17 cellular contexts compared by ENCODE assay signal in genomic region chr11:66886317-66886588, GRCh38. TPM values are rescaled to one million over a fixed set of nuclear protein-coding genes. Genes with fewer than 3 reads are reported as not detected.
DNase-seq lines count a peak whose midpoint lies in the region; ATAC-seq and TF ChIP-seq lines count a peak whose summit lies in the region.
"Had no signal": no experiment of that assay in that cellular context is flagged by ENCODE, and none has a peak within 500 bp of the region (broad histone marks: within the 10 kb centered on the region; RNA-seq: fewer than 3 reads in every experiment).

No MANE protein-coding gene starts in this region.

- peaks cover 15% of the 10 kb centered on the region for H4K20me1 ChIP-seq in neural progenitor cell (ENCODE audit: low read depth)

- no peak overlapping the region for H3K4me3 Mint-ChIP-seq in activated CD8-positive, alpha-beta T cell treated with anti-CD3 and anti-CD28 coated beads, Interleukin-2, amount 10 ng/mL, durations not matched to agents 7 days and 5 days
- no peak overlapping the region for H3K4me3 Mint-ChIP-seq in activated CD8-positive, alpha-beta T cell treated with anti-CD3 and anti-CD28 coated beads for 36 hours
- H3K4me3 Mint-ChIP-seq in chondrocyte (ENCODE audit: unreplicated experiment) (no peak overlapping the region), neural progenitor cell (no peak overlapping the region)
- H3K4me3 Mint-ChIP-seq: CD8-positive, alpha-beta T cell had no signal

- POLR2A ChIA-PET in activated CD8-positive, alpha-beta T cell treated with anti-CD3 and anti-CD28 coated beads, Interleukin-2, amount 10 ng/mL, durations not matched to agents 7 days and 5 days (lab: Charles Lee): no interaction called here
- POLR2A ChIA-PET in activated CD8-positive, alpha-beta T cell treated with anti-CD3 and anti-CD28 coated beads for 36 hours (lab: Charles Lee): no interaction called here

- no peaks in the 10 kb centered on the region for H3K36me3 Mint-ChIP-seq in activated CD8-positive, alpha-beta T cell treated with anti-CD3 and anti-CD28 coated beads, Interleukin-2, amount 10 ng/mL, durations not matched to agents 7 days and 5 days (ENCODE audit: low read depth)
- H3K36me3 Mint-ChIP-seq in activated CD8-positive, alpha-beta T cell treated with anti-CD3 and anti-CD28 coated beads for 36 hours (ENCODE audit: low read depth): no peaks in the 10 kb centered on the region
- H3K36me3 Mint-ChIP-seq in chondrocyte (ENCODE audit: low read depth) (no peaks in the 10 kb centered on the region), neural progenitor cell (no peaks in the 10 kb centered on the region)
- H3K36me3 Mint-ChIP-seq: CD8-positive, alpha-beta T cell had no signal

- H3K27me3 Mint-ChIP-seq in activated CD8-positive, alpha-beta T cell treated with anti-CD3 and anti-CD28 coated beads, Interleukin-2, amount 10 ng/mL, durations not matched to agents 7 days and 5 days (ENCODE audit: low read depth): no peaks in the 10 kb centered on the region
- no peaks in the 10 kb centered on the region for H3K27me3 Mint-ChIP-seq in activated CD8-positive, alpha-beta T cell treated with anti-CD3 and anti-CD28 coated beads for 36 hours
- no peaks in the 10 kb centered on the region for H3K27me3 Mint-ChIP-seq in chondrocyte (ENCODE audit: low read depth)
- H3K27me3 Mint-ChIP-seq in neural progenitor cell (ENCODE audit: insufficient read depth, low read depth): peaks cover 8% of the 10 kb centered on the region

- no peak overlapping the region for H3K4me2 ChIP-seq in neural progenitor cell
- H3K4me2 ChIP-seq: PC-9, SK-N-SH had no signal

- H3K4me1 ChIP-seq in neural progenitor cell: peaks cover 27% of the 10 kb centered on the region

- ATAC-seq in activated CD8-positive, alpha-beta T cell treated with anti-CD3 and anti-CD28 coated beads, Interleukin-2, amount 10 ng/mL, durations not matched to agents 7 days and 5 days: no peak
- ATAC-seq in activated CD8-positive, alpha-beta T cell treated with anti-CD3 and anti-CD28 coated beads for 36 hours: no peak
- ATAC-seq in HG03378 (IDR thresholded peaks at IDR 0.05; ENCODE audit: unreplicated experiment): no peak
- ATAC-seq: CD8-positive, alpha-beta T cell had no signal

- H3K9me3 Mint-ChIP-seq in activated CD8-positive, alpha-beta T cell treated with anti-CD3 and anti-CD28 coated beads, Interleukin-2, amount 10 ng/mL, durations not matched to agents 7 days and 5 days (ENCODE audit: insufficient read depth): no peaks in the 10 kb centered on the region
- no peaks in the 10 kb centered on the region for H3K9me3 Mint-ChIP-seq in activated CD8-positive, alpha-beta T cell treated with anti-CD3 and anti-CD28 coated beads for 36 hours
- H3K9me3 Mint-ChIP-seq in chondrocyte (ENCODE audit: low read depth) (no peaks in the 10 kb centered on the region), neural progenitor cell (no peaks in the 10 kb centered on the region)
- H3K9me3 Mint-ChIP-seq: CD8-positive, alpha-beta T cell had no signal

- intact Hi-C loops in activated CD8-positive, alpha-beta T cell treated with anti-CD3 and anti-CD28 coated beads for 36 hours (cut with micrococcal nuclease): no loop called here

- H3F3A ChIP-seq in neural progenitor cell (ENCODE audit: low read depth): peaks cover 23% of the 10 kb centered on the region

- no peak overlapping the region for H2AFZ ChIP-seq in neural progenitor cell (replicated peaks)
- H2AFZ ChIP-seq: PC-9 had no signal

- no peaks in the 10 kb centered on the region for H3K36me3 ChIP-seq in neural progenitor cell

- H3K27me3 ChIP-seq in neural progenitor cell: no peaks in the 10 kb centered on the region

- in situ Hi-C loops in GM13977 (cut with MboI; ENCODE audit: low pct_unique_long_range_greater_than_20kb, low sequenced_read_pairs, unreplicated experiment): no loop called here

- no peaks in the 10 kb centered on the region for H3K79me2 ChIP-seq in neural progenitor cell (ENCODE audit: low read depth)

- CTCF ChIA-PET in activated CD8-positive, alpha-beta T cell treated with anti-CD3 and anti-CD28 coated beads, Interleukin-2, amount 10 ng/mL, durations not matched to agents 7 days and 5 days (lab: Charles Lee): no interaction called here
- CTCF ChIA-PET in activated CD8-positive, alpha-beta T cell treated with anti-CD3 and anti-CD28 coated beads for 36 hours (lab: Charles Lee): interaction anchor here (0.8 kb wide), 1 partner anchor 52 kb away, joined by 4 read pairs; no protein-coding TSS in a partner anchor

- TF ChIP-seq CTCF in activated CD8-positive, alpha-beta T cell treated with anti-CD3 and anti-CD28 coated beads for 36 hours (IDR thresholded peaks at IDR 0.05): no peak
- no peak for TF ChIP-seq CTCF in chondrocyte (IDR thresholded peaks at IDR 0.05)
- TF ChIP-seq CTCF in neural progenitor cell (IDR thresholded peaks at IDR 0.05): no peak
- TF ChIP-seq CTCF in GM13977 (IDR thresholded peaks at IDR 0.05; ENCODE audit: extremely low read depth, insufficient read depth, missing control alignments): no peak

- no peak overlapping the region for H3K4me3 ChIP-seq in neural progenitor cell
- H3K4me3 ChIP-seq: PC-9 had no signal

- peaks cover 1% of the 10 kb centered on the region for H3K4me1 Mint-ChIP-seq in activated CD8-positive, alpha-beta T cell treated with anti-CD3 and anti-CD28 coated beads, Interleukin-2, amount 10 ng/mL, durations not matched to agents 7 days and 5 days (ENCODE audit: low read depth)
- H3K4me1 Mint-ChIP-seq in activated CD8-positive, alpha-beta T cell treated with anti-CD3 and anti-CD28 coated beads for 36 hours (ENCODE audit: low read depth): no peaks in the 10 kb centered on the region
- H3K4me1 Mint-ChIP-seq in chondrocyte (ENCODE audit: low read depth) (peaks cover 53% of the 10 kb centered on the region), neural progenitor cell (peaks cover 54% of the 10 kb centered on the region)

- H3K27ac ChIP-seq in neural progenitor cell: no peak overlapping the region
- H3K27ac ChIP-seq: 22Rv1, PC-9 had no signal

- no peaks in the 10 kb centered on the region for H3K9me3 ChIP-seq in neural progenitor cell (ENCODE audit: low read depth)
- H3K9me3 ChIP-seq: SK-N-SH had no signal

- H3K9ac ChIP-seq in neural progenitor cell: no peak overlapping the region
- H3K9ac ChIP-seq: SK-N-SH had no signal

- no peak for DNase-seq in activated CD8-positive, alpha-beta T cell treated with anti-CD3 and anti-CD28 coated beads, Interleukin-2, amount 10 ng/mL, durations not matched to agents 7 days and 5 days
- no peak for DNase-seq in activated CD8-positive, alpha-beta T cell treated with anti-CD3 and anti-CD28 coated beads for 36 hours
- DNase-seq in chondrocyte (ENCODE audit: low spot score) (no peak), neural progenitor cell (ENCODE audit: low spot score) (no peak), GM13977 (ENCODE audit: low spot score) (no peak), kidney tubule cell (ENCODE audit: low spot score) (no peak)
- no peak for DNase-seq in activated T-cell treated with anti-CD3 and anti-CD28 coated beads, Interleukin-2, amount 50 U/mL, for 48 hours
- DNase-seq: CD8-positive, alpha-beta T cell; KG1; NCI-H1436; NCI-H2029; NCI-H2171; NCI-H82; PC-9 had no signal

- H3K27ac Mint-ChIP-seq in activated CD8-positive, alpha-beta T cell treated with anti-CD3 and anti-CD28 coated beads, Interleukin-2, amount 10 ng/mL, durations not matched to agents 7 days and 5 days: peak overlapping the region; percentile 7
- H3K27ac Mint-ChIP-seq in activated CD8-positive, alpha-beta T cell treated with anti-CD3 and anti-CD28 coated beads for 36 hours: no peak overlapping the region
- H3K27ac Mint-ChIP-seq in chondrocyte (ENCODE audit: unreplicated experiment): peak overlapping the region; percentile 84
- H3K27ac Mint-ChIP-seq in neural progenitor cell: peak overlapping the region; percentile 72
- H3K27ac Mint-ChIP-seq: CD8-positive, alpha-beta T cell had no signal

RNA-seq across cellular contexts. Expression of gene LRFN4, which starts 29.4 kb away (rescaled TPM):
- total RNA-seq in activated CD8-positive, alpha-beta T cell treated with anti-CD3 and anti-CD28 coated beads, Interleukin-2, amount 10 ng/mL, durations not matched to agents 7 days and 5 days: 10 to 100 TPM; 24.6 to 28.3 TPM
- 10 to 100 TPM; 36.0 to 39.2 TPM for total RNA-seq in activated CD8-positive, alpha-beta T cell treated with anti-CD3 and anti-CD28 coated beads for 36 hours
- total RNA-seq in chondrocyte (33.8 to 47.2 TPM (median 46.8 TPM) in 3 replicates), neural progenitor cell (ENCODE audit: low replicate concordance) (6.7 and 27.9 TPM in 2 replicates)

RNA-seq across cellular contexts. Expression of gene RCE1, which starts 43.0 kb away (rescaled TPM):
- 10 to 100 TPM; 23.1 to 27.3 TPM for total RNA-seq in activated CD8-positive, alpha-beta T cell treated with anti-CD3 and anti-CD28 coated beads, Interleukin-2, amount 10 ng/mL, durations not matched to agents 7 days and 5 days
- 10 to 100 TPM; 22.1 to 26.8 TPM for total RNA-seq in activated CD8-positive, alpha-beta T cell treated with anti-CD3 and anti-CD28 coated beads for 36 hours
- total RNA-seq in chondrocyte (17.0 to 18.8 TPM (median 17.3 TPM) in 3 replicates), neural progenitor cell (ENCODE audit: low replicate concordance) (13.7 and 35.0 TPM in 2 replicates)
